Comparison of ENCODE assay signal across 8 cellular contexts in the genomic region with DNA sequence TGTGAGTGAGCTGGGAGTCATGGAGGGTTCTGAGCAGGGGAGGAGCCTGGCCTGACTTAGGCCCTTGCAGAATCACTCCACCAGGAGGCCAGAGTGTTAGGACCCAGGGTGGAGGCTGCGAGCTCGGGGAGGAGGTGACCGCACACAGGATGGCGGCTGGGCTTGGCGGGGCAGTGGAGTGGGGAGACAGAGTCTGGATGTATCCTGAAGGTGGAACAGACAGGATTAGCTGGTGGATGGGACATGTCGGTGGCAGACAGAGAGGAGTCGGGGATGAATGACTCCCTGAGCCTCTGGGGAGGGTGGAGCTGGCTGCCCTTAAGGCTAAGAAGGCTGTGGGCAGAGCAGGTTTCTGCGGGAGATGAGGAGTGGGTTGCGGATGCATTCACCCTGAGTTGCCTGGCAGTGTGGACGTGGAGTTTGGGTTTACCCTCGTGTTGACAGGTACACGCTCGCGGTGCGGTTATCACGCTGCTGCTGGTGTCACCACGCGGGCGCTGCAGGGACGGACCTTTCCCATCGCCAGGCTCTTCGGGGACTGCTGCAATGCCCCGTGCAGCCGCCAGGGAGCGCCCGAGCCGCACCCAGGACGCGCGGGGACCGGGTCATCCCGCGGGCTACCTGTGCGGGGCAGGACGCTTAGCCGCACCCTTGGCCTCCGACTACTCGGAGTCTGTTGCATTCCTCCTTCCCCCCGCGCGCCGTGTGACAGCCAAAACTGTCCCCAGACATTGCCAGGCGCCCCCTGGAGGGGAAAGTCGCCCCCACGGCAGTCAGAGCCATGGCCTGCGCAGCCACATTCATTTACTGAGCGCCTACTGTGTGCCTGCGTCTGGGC. TPM values are rescaled to one million over a fixed set of nuclear protein-coding genes. Genes with fewer than 3 reads are reported as not detected.
DNase-seq lines count a peak whose midpoint lies in the region; ATAC-seq and TF ChIP-seq lines count a peak whose summit lies in the region.

No MANE protein-coding gene starts in this region.

- H3K4me3 ChIP-seq in right lobe of liver, result peak overlapping the region in 2 of 3 donors; percentile 26 to 28

- peak; percentile 59 for DNase-seq in NCI-H226
- peak; percentile 89 for DNase-seq in activated CD4-positive, CD25-positive, alpha-beta regulatory T cell treated with anti-CD3 and anti-CD28 coated beads, Interleukin-2, amount 50 U/mL, for 72 hours
- peak; percentile 85 for DNase-seq in cerebellum (ENCODE audit: low spot score)
- DNase-seq in right lobe of liver, result peak; percentile 84 to 87 (median 85)
- peak; percentile 69 to 74 for DNase-seq in stimulated activated CD4-positive, alpha-beta T cell treated with anti-CD3 and anti-CD28 coated beads, Interleukin-4, amount 100 ng/mL, for 48 hours (ENCODE audit: low read depth in 2 of 2)

- H3K27ac ChIP-seq in right lobe of liver, result no peak overlapping the region

- no peak for TF ChIP-seq POLR2A in right lobe of liver (IDR thresholded peaks at IDR 0.05)

- 52% methylated on average over 9 of the region's 48 CpGs for WGBS in right lobe of liver (ENCODE audit: insufficient coverage, low coverage, low lambda C conversion rate, missing lambda C conversion rate)

- no peaks in the 10 kb centered on the region for H3K4me1 ChIP-seq in ES-I3 (ENCODE audit: insufficient read depth, low read length)
- H3K4me1 ChIP-seq in right lobe of liver, result peaks cover 0 to 27% (median 4%) of the 10 kb centered on the region in 4 donors

- intact Hi-C loops in right lobe of liver (cut with DNase I), result loop anchor here (2.0 to 10.0 kb wide), 5 partner anchors 68 to 234 kb away; no protein-coding TSS in a partner anchor

- H3K36me3 ChIP-seq in ES-I3 (ENCODE audit: insufficient read depth, low read length), result no peaks in the 10 kb centered on the region
- no peaks in the 10 kb centered on the region for H3K36me3 ChIP-seq in right lobe of liver

- no peaks in the 10 kb centered on the region for H3K27me3 ChIP-seq in right lobe of liver

- ATAC-seq in HG02759 (IDR thresholded peaks at IDR 0.05; ENCODE audit: unreplicated experiment) (peak; percentile 68), right lobe of liver (peak; percentile 71 to 75 (median 73)), HG02763 (IDR thresholded peaks at IDR 0.05; ENCODE audit: unreplicated experiment) (no peak)

- peak; percentile 98 to 100 (median 98) for TF ChIP-seq CTCF in right lobe of liver (IDR thresholded peaks at IDR 0.05)

- peak overlapping the region; percentile 30; the same call in 1 of the 2 replicates for H3K9ac ChIP-seq in ES-I3 (ENCODE audit: low read depth, low read length)

- no peaks in the 10 kb centered on the region for H3K9me3 ChIP-seq in ES-I3 (ENCODE audit: control insufficient read depth, insufficient read depth, low read length)
- H3K9me3 ChIP-seq in right lobe of liver, result no peaks in the 10 kb centered on the region

RNA-seq across cellular contexts. Expression of a gene that starts 43.0 kb away (rescaled TPM):
- total RNA-seq in cerebellum (9.7 TPM), right lobe of liver (10 to 100 TPM in 5 of 6 experiments, 1 to 10 TPM in 1; 9.0 to 30.5 (median 13.7) TPM)
